Comparison of ENCODE assay signal across 8 cellular contexts in the genomic region with DNA sequence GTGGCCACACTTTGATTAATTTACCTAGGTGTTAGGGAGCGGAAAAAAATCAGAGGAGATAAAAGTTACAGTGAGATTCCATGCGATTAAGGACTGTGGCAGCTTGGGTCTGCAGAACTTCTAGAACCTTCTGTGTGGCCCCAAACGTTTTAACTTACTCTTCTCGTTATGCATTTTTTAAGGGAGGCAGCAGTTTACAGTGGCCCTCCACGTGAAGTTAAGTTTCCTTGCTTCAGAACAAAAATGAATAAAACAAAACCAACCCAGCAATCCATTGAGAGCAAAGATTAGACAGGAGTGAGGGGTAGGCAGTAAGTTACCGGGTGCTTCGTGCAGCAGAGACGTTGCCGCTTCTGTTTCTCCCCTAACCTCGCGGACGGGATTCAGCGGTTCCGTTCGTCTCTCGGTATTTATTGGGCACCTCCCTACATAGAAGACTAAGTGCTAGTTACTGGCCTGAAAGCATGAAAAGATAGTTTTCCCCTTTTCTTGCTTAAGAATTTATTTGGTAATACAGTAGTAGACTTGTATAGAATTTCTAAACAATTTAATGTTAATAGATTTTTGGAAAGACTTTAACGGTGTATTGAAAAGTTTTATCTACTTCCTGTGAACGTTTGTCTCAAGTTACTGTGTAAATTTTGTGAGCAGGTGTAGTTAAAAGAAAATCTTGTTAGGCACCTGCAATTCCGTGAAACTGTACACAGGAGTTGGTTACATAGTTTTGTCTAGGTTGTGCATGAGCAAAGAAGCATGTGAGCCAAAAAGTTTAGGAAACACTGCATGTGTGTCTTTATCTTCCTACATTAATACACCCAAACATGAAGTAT. TPM values are rescaled to one million over a fixed set of nuclear protein-coding genes. Genes with fewer than 3 reads are reported as not detected.
DNase-seq lines count a peak whose midpoint lies in the region; FAIRE-seq and TF ChIP-seq lines count a peak whose summit lies in the region.

No MANE protein-coding gene starts in this region.

- H3K36me3 ChIP-seq in astrocyte (ENCODE audit: insufficient read depth, low read length) (peaks cover 4% of the 10 kb centered on the region), iPS-20b (ENCODE audit: insufficient read depth, low read depth, low read length) (no peaks in the 10 kb centered on the region; the same call in 1 of the 2 replicates), small intestine (ENCODE audit: control insufficient read depth in 2 of 2, insufficient read depth in 2 of 2, low read length in 2 of 2) (no peaks in the 10 kb centered on the region)

- peaks cover 14% of the 10 kb centered on the region for H3K4me1 ChIP-seq in astrocyte (ENCODE audit: insufficient read depth, low read length)
- peaks cover 12% of the 10 kb centered on the region; the same call in 1 of the 2 replicates for H3K4me1 ChIP-seq in iPS-20b (ENCODE audit: insufficient read depth, low read length)
- no peaks in the 10 kb centered on the region for H3K4me1 ChIP-seq in small intestine (ENCODE audit: control insufficient read depth in 2 of 2, insufficient read depth in 1 of 2, low read depth in 1 of 2, low read length in 1 of 2)

- peak overlapping the region; percentile 72 for H3K4me3 ChIP-seq in astrocyte (ENCODE audit: insufficient read depth, low read depth, low read length)
- H3K4me3 ChIP-seq in iPS-20b (ENCODE audit: low read length): peak overlapping the region; percentile 86
- peak overlapping the region; percentile 62 for H3K4me3 ChIP-seq in small intestine (ENCODE audit: low read depth in 1 of 2, low read length in 2 of 2)

- whole genome bisulfite sequencing in small intestine, 3 donors: 7 to 11% (median 10%) methylated on average over 19 of the region's 19 CpGs

- DNase-seq in CD14-positive monocyte (ENCODE audit: low spot score) (no peak), HCEC 1CT (peak; percentile 45), RCC 7860 (ENCODE audit: low spot score) (peak; percentile 36), astrocyte (ENCODE audit: low read depth) (peak; percentile 20), small intestine (peak; percentile 8), NCI-H1436 (lab: John Stamatoyannopoulos, UW) (no peak), NCI-H2081 treated with DMSO at 0.1 percent for 48 hours (lab: John Stamatoyannopoulos, UW) (no peak)

- intact Hi-C loops in CD14-positive monocyte (cut with micrococcal nuclease): no loop called here

- H3K27ac ChIP-seq in astrocyte (ENCODE audit: low read depth, low read length) (peak overlapping the region; percentile 73), iPS-20b (ENCODE audit: low read length) (no peak overlapping the region), small intestine (ENCODE audit: low read depth in 1 of 2, low read length in 1 of 2) (peak overlapping the region in 1 of 2 donors; percentile 86)

- H3K4me2 ChIP-seq in astrocyte (ENCODE audit: low read length): peak overlapping the region; percentile 88

- H3K9ac ChIP-seq in astrocyte (ENCODE audit: low read length): peak overlapping the region; percentile 92
- peak overlapping the region; percentile 82 for H3K9ac ChIP-seq in iPS-20b (ENCODE audit: low read depth, low read length)

- H3K27me3 ChIP-seq in astrocyte (ENCODE audit: insufficient read depth, low read length) (no peaks in the 10 kb centered on the region), iPS-20b (ENCODE audit: insufficient read depth, low read length) (peaks cover 14% of the 10 kb centered on the region), small intestine (ENCODE audit: control insufficient read depth in 2 of 2, insufficient read depth in 2 of 2, low read length in 2 of 2) (no peaks in the 10 kb centered on the region)

- H3K79me2 ChIP-seq in astrocyte (ENCODE audit: insufficient read depth, low read length): peaks cover 59% of the 10 kb centered on the region

- H3K4me3 Mint-ChIP-seq in CD14-positive monocyte: peak overlapping the region; percentile 88 to 96
- peak overlapping the region; percentile 97 for H3K4me3 Mint-ChIP-seq in astrocyte (ENCODE audit: unreplicated experiment)

- peaks cover 6 to 10% (median 7%) of the 10 kb centered on the region in 3 donors for H3K27me3 Mint-ChIP-seq in CD14-positive monocyte (ENCODE audit: low read depth in 3 of 3)
- no peaks in the 10 kb centered on the region for H3K27me3 Mint-ChIP-seq in astrocyte (ENCODE audit: low read depth, unreplicated experiment)

- H3K27ac Mint-ChIP-seq in CD14-positive monocyte (peak overlapping the region in 2 of 7 donors; percentile 41 to 79), astrocyte (ENCODE audit: unreplicated experiment) (peak overlapping the region; percentile 85)

- peaks cover 22% of the 10 kb centered on the region for H4K20me1 ChIP-seq in astrocyte (ENCODE audit: insufficient read depth, low read length)

- H3K36me3 Mint-ChIP-seq in CD14-positive monocyte (peaks cover 1 to 4% of the 10 kb centered on the region in 2 donors), astrocyte (ENCODE audit: low read depth, unreplicated experiment) (peaks cover 3% of the 10 kb centered on the region)

- peak overlapping the region; percentile 24 for H2AFZ ChIP-seq in astrocyte (ENCODE audit: low read depth, low read length)

- H3K4me1 Mint-ChIP-seq in CD14-positive monocyte (peaks cover 20% of the 10 kb centered on the region), astrocyte (ENCODE audit: low read depth, unreplicated experiment) (peaks cover 17% of the 10 kb centered on the region)

- TF ChIP-seq CTCF in CD14-positive monocyte (IDR thresholded peaks at IDR 0.05): no peak
- no peak for TF ChIP-seq CTCF in astrocyte (IDR thresholded peaks at IDR 0.05; ENCODE audit: insufficient read depth, low read depth, low read length)

- H3K9me3 Mint-ChIP-seq in CD14-positive monocyte (peaks cover 0 to 1% (median 0%) of the 10 kb centered on the region in 7 donors), astrocyte (ENCODE audit: unreplicated experiment) (no peaks in the 10 kb centered on the region)

- no peaks in the 10 kb centered on the region for H3K9me3 ChIP-seq in astrocyte (ENCODE audit: insufficient read depth, low read depth, low read length)
- H3K9me3 ChIP-seq in iPS-20b (ENCODE audit: insufficient read depth, low read depth, low read length): no peaks in the 10 kb centered on the region
- H3K9me3 ChIP-seq in small intestine (ENCODE audit: control insufficient read depth, low read depth): no peaks in the 10 kb centered on the region

- FAIRE-seq in RCC 7860 (lab: Jason Lieb, UNC) (no peak), astrocyte (lab: Jason Lieb, UNC) (no peak), small intestine (lab: Jason Lieb, UNC) (no peak)

RNA-seq across cellular contexts. Expression of a gene that starts 1.1 kb away (rescaled TPM):
- under 1 TPM; 0.09 to 0.20 TPM for polyA plus RNA-seq in CD14-positive monocyte
- 8.9 and 9.7 TPM in 2 replicates for total RNA-seq in astrocyte
- polyA plus RNA-seq in small intestine: 1 to 10 TPM in 1 of 3 donors, under 1 TPM in 2; 0.45 to 1.1 (median 0.81) TPM

RNA-seq across cellular contexts. Expression of a gene that starts 48.8 kb away (rescaled TPM):
- polyA plus RNA-seq in CD14-positive monocyte: under 1 TPM; 0.25 to 0.46 TPM
- 21.4 and 22.3 TPM in 2 replicates for total RNA-seq in astrocyte
- 1 to 10 TPM in 2 of 3 donors, under 1 TPM in 1; 0.45 to 4.2 (median 1.6) TPM for polyA plus RNA-seq in small intestine

Comparison
In these comparisons a context has a peak if more than half of its experiments do, and no peak if none do; other contexts are left out.
1. DNase-seq: peak in HCEC 1CT (single experiment), RCC 7860 (single experiment), astrocyte (single experiment) and small intestine (single experiment); none in CD14-positive monocyte (single experiment), NCI-H1436 (single experiment) and NCI-H2081 treated with DMSO at 0.1 percent for 48 hours (single experiment).
2. Peak in every context shown above with its lines, with median percentiles within 50 percentile points of each other: H3K4me3 ChIP-seq.